ENCODE assay signal across 9 cellular contexts in the genomic region with DNA sequence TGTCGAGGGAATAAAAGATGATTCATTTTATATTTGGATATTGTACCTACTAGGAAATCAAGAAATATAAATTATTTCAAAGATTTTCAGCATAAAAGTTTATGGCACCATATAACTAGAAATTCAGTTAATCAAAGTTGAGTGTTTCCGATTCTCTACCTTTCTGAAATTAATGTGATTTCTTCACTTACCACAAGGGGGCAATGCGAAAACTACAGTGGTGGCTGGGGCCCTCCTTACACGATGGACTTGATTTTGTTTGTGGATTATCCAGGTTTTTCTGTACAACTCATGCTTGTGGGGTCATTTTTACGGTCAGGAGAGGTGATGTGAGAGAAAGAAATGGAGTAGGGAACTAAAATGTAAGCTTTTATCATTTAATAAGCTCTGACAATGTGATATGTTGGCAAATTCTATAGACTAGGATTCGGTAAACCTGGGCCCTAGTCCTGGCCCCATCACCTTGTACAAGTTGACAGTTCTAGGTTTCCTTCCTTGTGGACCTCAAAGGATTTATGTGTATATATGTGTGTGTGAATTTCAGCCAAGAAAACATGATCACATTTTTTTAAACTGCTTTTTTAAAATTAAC. TPM values are rescaled to one million over a fixed set of nuclear protein-coding genes. Genes with fewer than 3 reads are reported as not detected.
A peak's percentile ranks its signal among the peaks of the same experiment; 100 is the strongest.
DNase-seq lines count a peak whose midpoint lies in the region; FAIRE-seq and TF ChIP-seq lines count a peak whose summit lies in the region.
"Had no signal": no experiment of that assay in that cellular context is flagged by ENCODE, and none has a peak within 500 bp of the region (broad histone marks: within the 10 kb centered on the region; RNA-seq: fewer than 3 reads in every experiment).

No MANE protein-coding gene starts in this region.

- no peaks in the 10 kb centered on the region for H4K20me1 ChIP-seq in KMS-11 (ENCODE audit: insufficient read depth)

- no peak overlapping the region for H3K27ac Mint-ChIP-seq in MCF 10A (ENCODE audit: low read depth, unreplicated experiment)
- H3K27ac Mint-ChIP-seq: activated T-cell treated with anti-CD3 and anti-CD28 coated beads, Interleukin-2, amount 50 U/mL, for 72 hours had no signal

- no peak overlapping the region for H3K4me2 ChIP-seq in KMS-11
- H3K4me2 ChIP-seq in parathyroid adenoma (ENCODE audit: low read length): no peak overlapping the region

- no peak overlapping the region for H3K9ac ChIP-seq in KMS-11
- H3K9ac ChIP-seq in parathyroid adenoma: no peak overlapping the region

- peaks cover 12% of the 10 kb centered on the region for H3K27me3 Mint-ChIP-seq in MCF 10A (ENCODE audit: insufficient read depth, unreplicated experiment)

- CTCF ChIA-PET in MCF 10A (lab: Yijun Ruan, JAX): interaction anchor here (0.7 to 3.5 kb wide), 27 partner anchors 9 to 919 kb away, joined by 3 to 21 read pairs (median 4); no protein-coding TSS in a partner anchor

- H3K36me3 ChIP-seq in breast epithelium (no peaks in the 10 kb centered on the region), KMS-11 (ENCODE audit: insufficient read depth) (no peaks in the 10 kb centered on the region), bronchial epithelial cell (ENCODE audit: control insufficient read depth, insufficient read depth, low read length) (no peaks in the 10 kb centered on the region), parathyroid adenoma (ENCODE audit: control insufficient read depth, insufficient read depth, low read length) (no peaks in the 10 kb centered on the region)

- H3K4me3 Mint-ChIP-seq in MCF 10A (ENCODE audit: unreplicated experiment): no peak overlapping the region
- H3K4me3 Mint-ChIP-seq: activated T-cell treated with anti-CD3 and anti-CD28 coated beads, Interleukin-2, amount 50 U/mL, for 72 hours had no signal

- TF ChIP-seq POLR2A in breast epithelium (IDR thresholded peaks at IDR 0.05): no peak

- H3K4me1 Mint-ChIP-seq in MCF 10A (ENCODE audit: insufficient read depth, unreplicated experiment): no peaks in the 10 kb centered on the region

- BruUV-seq in MCF 10A (replicated peaks; lab: Mats Ljungman, UMichigan): no TSS peak

- H3K9me3 ChIP-seq in breast epithelium (peaks cover 0 to 6% of the 10 kb centered on the region in 2 donors), parathyroid adenoma (ENCODE audit: control insufficient read depth, low read length) (no peaks in the 10 kb centered on the region)

- H3K79me2 ChIP-seq in KMS-11 (ENCODE audit: insufficient read depth, low read depth) (no peaks in the 10 kb centered on the region), parathyroid adenoma (no peaks in the 10 kb centered on the region)

- no peaks in the 10 kb centered on the region for H3K36me3 Mint-ChIP-seq in MCF 10A (ENCODE audit: insufficient read depth, unreplicated experiment)

- FAIRE-seq in bronchial epithelial cell (lab: Jason Lieb, UNC): no peak

- POLR2A ChIA-PET in MCF 10A (lab: Yijun Ruan, JAX): interaction anchor here (1.0 kb wide), 1 partner anchor 102 kb away, joined by 3 read pairs; no protein-coding TSS in a partner anchor

- H3K27ac ChIP-seq in breast epithelium (no peak overlapping the region), KMS-11 (no peak overlapping the region), parathyroid adenoma (no peak overlapping the region)

- intact Hi-C loops in MCF 10A (cut with micrococcal nuclease): loop anchor here (5.0 kb wide), 2 partner anchors 274 to 449 kb away; no protein-coding TSS in a partner anchor
- intact Hi-C loops in breast epithelium (cut with DNase I; ENCODE audit: low total_unique reads): no loop called here

- H3K4me3 ChIP-seq in breast epithelium (no peak overlapping the region), KMS-11 (IDR thresholded peaks at IDR 0.05; ENCODE audit: insufficient read depth, low read depth, low read length) (no peak overlapping the region), bronchial epithelial cell (ENCODE audit: low read depth, low read length) (no peak overlapping the region), parathyroid adenoma (ENCODE audit: low read depth, low read length) (no peak overlapping the region)

- H3K27me3 ChIP-seq in breast epithelium (no peaks in the 10 kb centered on the region), KMS-11 (ENCODE audit: insufficient read depth, low read depth) (no peaks in the 10 kb centered on the region), bronchial epithelial cell (ENCODE audit: control insufficient read depth, insufficient read depth, low read length) (no peaks in the 10 kb centered on the region), parathyroid adenoma (ENCODE audit: control insufficient read depth, insufficient read depth, low read length) (no peaks in the 10 kb centered on the region)

- H3K4me1 ChIP-seq in breast epithelium (no peaks in the 10 kb centered on the region), KMS-11 (ENCODE audit: low read depth, poor library complexity, severe bottlenecking) (no peaks in the 10 kb centered on the region), parathyroid adenoma (no peaks in the 10 kb centered on the region)

- DNase-seq in MCF 10A (ENCODE audit: unreplicated experiment) (peak; percentile 41), breast epithelium (ENCODE audit: low spot score in 2 of 2) (no peak), bronchial epithelial cell (ENCODE audit: low read depth) (no peak), T-helper 9 cell (no peak)
- no peak for DNase-seq in stimulated activated CD4-positive, alpha-beta T cell treated with anti-CD3 and anti-CD28 coated beads, Interleukin-12 subunit alpha, Interleukin-12 subunit beta, amount 100 ng/mL, for 4 hours
- DNase-seq in central memory CD4-positive, alpha-beta T cell: no peak
- DNase-seq: activated T-cell treated with anti-CD3 and anti-CD28 coated beads, Interleukin-2, amount 50 U/mL, for 72 hours had no signal

- TF ChIP-seq CTCF in MCF 10A (IDR thresholded peaks at IDR 0.05; ENCODE audit: unreplicated experiment) (peak; percentile 59), breast epithelium (IDR thresholded peaks at IDR 0.05) (no peak), KMS-11 (conservative IDR thresholded peaks at IDR 0.05; ENCODE audit: low read depth, low read length) (peak; percentile 79), bronchial epithelial cell (IDR thresholded peaks at IDR 0.05; ENCODE audit: insufficient read depth, low read length, severe bottlenecking) (peak; percentile 49), parathyroid adenoma (IDR thresholded peaks at IDR 0.05) (peak; percentile 30)

- peaks cover 8% of the 10 kb centered on the region for H3K9me3 Mint-ChIP-seq in MCF 10A (ENCODE audit: unreplicated experiment)

- no peak overlapping the region; the same call in 1 of the 2 replicates for H2AFZ ChIP-seq in KMS-11 (ENCODE audit: low read depth)
- H2AFZ ChIP-seq in parathyroid adenoma: no peak overlapping the region

RNA-seq across cellular contexts. Expression of a gene that starts 47.6 kb away (rescaled TPM):
- total RNA-seq in MCF 10A (2022) (not detected in 2 replicates), breast epithelium (not detected), bronchial epithelial cell (not detected in 2 replicates)
- total RNA-seq: activated T-cell treated with anti-CD3 and anti-CD28 coated beads, Interleukin-2, amount 50 U/mL, for 72 hours had no signal

RNA-seq across cellular contexts. Expression of a gene that starts 58.5 kb away (rescaled TPM):
- total RNA-seq in MCF 10A (2022): 2.5 and 3.5 TPM in 2 replicates
- 1 to 10 TPM in 2 of 3 donors, not detected in 1; 1.0 to 1.1 TPM for total RNA-seq in breast epithelium
- total RNA-seq in bronchial epithelial cell: 0.13 TPM in 1 of 2 replicates, not detected in the other

Comparison
In these comparisons a context has a peak if more than half of its experiments do, and no peak if none do; other contexts are left out.
1. CTCF ChIP-seq: peak in MCF 10A (single experiment), KMS-11 (single experiment), bronchial epithelial cell (single experiment) and parathyroid adenoma (single experiment); none in breast epithelium (0 of 3).